In genomic region chr3:38558864-38559263, GRCh38 we compare ENCODE assay signal across 28 cellular contexts.
"Had no signal": no experiment of that assay in that cellular context is flagged by ENCODE, and none has a peak within 500 bp of the region (broad histone marks: within the 10 kb centered on the region; RNA-seq: fewer than 3 reads in every experiment).

No MANE protein-coding gene starts in this region.

- H3K9me3 Mint-ChIP-seq: activated naive CD4-positive, alpha-beta T cell treated with anti-CD3 and anti-CD28 coated beads, Interleukin-2, amount 50 U/mL, for 72 hours; activated naive CD8-positive, alpha-beta T cell treated with anti-CD3 and anti-CD28 coated beads, Interleukin-2, amount 50 U/mL, for 24 hours; central memory CD8-positive, alpha-beta T cell had no signal

- H3K9ac ChIP-seq: SK-N-SH had no signal

- H3K27ac ChIP-seq: ascending aorta, body of pancreas, VCaP had no signal

- H3K27ac Mint-ChIP-seq: activated CD4-positive, alpha-beta T cell treated with anti-CD3 and anti-CD28 coated beads for 36 hours; activated CD8-positive, alpha-beta T cell treated with anti-CD3 and anti-CD28 coated beads, Interleukin-2, amount 10 ng/mL, durations not matched to agents 7 days and 5 days; activated naive CD4-positive, alpha-beta T cell treated with anti-CD3 and anti-CD28 coated beads, Interleukin-2, amount 50 U/mL, for 72 hours; activated naive CD8-positive, alpha-beta T cell treated with anti-CD3 and anti-CD28 coated beads, Interleukin-2, amount 50 U/mL, for 24 hours had no signal

- ATAC-seq: activated CD4-positive, alpha-beta T cell treated with anti-CD3 and anti-CD28 coated beads for 36 hours; activated CD8-positive, alpha-beta T cell treated with anti-CD3 and anti-CD28 coated beads, Interleukin-2, amount 10 ng/mL, durations not matched to agents 7 days and 5 days; activated naive CD4-positive, alpha-beta T cell treated with anti-CD3 and anti-CD28 coated beads, Interleukin-2, amount 50 U/mL, for 72 hours; activated naive CD8-positive, alpha-beta T cell treated with anti-CD3 and anti-CD28 coated beads, Interleukin-2, amount 50 U/mL, for 24 hours; body of pancreas; Panc1; Right ventricle myocardium inferior had no signal

- H3K4me1 Mint-ChIP-seq: activated CD4-positive, alpha-beta T cell treated with anti-CD3 and anti-CD28 coated beads for 36 hours; activated naive CD8-positive, alpha-beta T cell treated with anti-CD3 and anti-CD28 coated beads, Interleukin-2, amount 50 U/mL, for 24 hours; central memory CD8-positive, alpha-beta T cell had no signal

- H3K36me3 Mint-ChIP-seq: activated naive CD4-positive, alpha-beta T cell treated with anti-CD3 and anti-CD28 coated beads, Interleukin-2, amount 50 U/mL, for 72 hours had no signal

- H3K27me3 ChIP-seq: ascending aorta, body of pancreas, MG63 had no signal

- H3K4me3 ChIP-seq: ascending aorta, body of pancreas, MG63 had no signal

- H3K4me2 ChIP-seq: SK-N-SH had no signal

- H3K9me3 ChIP-seq: ascending aorta, body of pancreas, MG63, SK-N-SH had no signal

- DNase-seq: activated CD4-positive, alpha-beta T cell treated with anti-CD3 and anti-CD28 coated beads for 36 hours; activated CD4-positive, alpha-beta T cell treated with anti-CD3 and anti-CD28 coated beads, Interleukin-2, amount 50 U/mL, for 1 hour; activated CD8-positive, alpha-beta T cell treated with anti-CD3 and anti-CD28 coated beads, Interleukin-2, amount 10 ng/mL, durations not matched to agents 7 days and 5 days; activated naive CD8-positive, alpha-beta T cell treated with anti-CD3 and anti-CD28 coated beads, Interleukin-2, amount 50 U/mL, for 24 hours; activated T-cell treated with anti-CD3 and anti-CD28 coated beads, Interleukin-2, amount 50 U/mL, for 1 hour; amniotic stem cell; KG1; MG63; MV-4-11; NCI-H1092 treated with DMSO at 0.1 percent for 48 hours; NCI-H1436; NCI-H187; NCI-H2081; NCI-H510A treated with DMSO at 0.1 percent for 48 hours; NCI-H69; NK-92 treated with Interleukin-12 subunit alpha and Interleukin-12 subunit beta, amount 100 ng/mL, for 24 hours; OCI-M1; RPMI8226; SK-N-SH; T-helper 1 cell had no signal

- H3K4me1 ChIP-seq: ascending aorta, body of pancreas had no signal

- H3K36me3 ChIP-seq: ascending aorta, MG63 had no signal

- FAIRE-seq: bronchial epithelial cell had no signal

- H3K4me3 Mint-ChIP-seq: activated CD4-positive, alpha-beta T cell treated with anti-CD3 and anti-CD28 coated beads for 36 hours; activated CD8-positive, alpha-beta T cell treated with anti-CD3 and anti-CD28 coated beads, Interleukin-2, amount 10 ng/mL, durations not matched to agents 7 days and 5 days; activated naive CD8-positive, alpha-beta T cell treated with anti-CD3 and anti-CD28 coated beads, Interleukin-2, amount 50 U/mL, for 24 hours; central memory CD8-positive, alpha-beta T cell had no signal
